ENCODE assay signal across 1 cellular context in the genomic region with DNA sequence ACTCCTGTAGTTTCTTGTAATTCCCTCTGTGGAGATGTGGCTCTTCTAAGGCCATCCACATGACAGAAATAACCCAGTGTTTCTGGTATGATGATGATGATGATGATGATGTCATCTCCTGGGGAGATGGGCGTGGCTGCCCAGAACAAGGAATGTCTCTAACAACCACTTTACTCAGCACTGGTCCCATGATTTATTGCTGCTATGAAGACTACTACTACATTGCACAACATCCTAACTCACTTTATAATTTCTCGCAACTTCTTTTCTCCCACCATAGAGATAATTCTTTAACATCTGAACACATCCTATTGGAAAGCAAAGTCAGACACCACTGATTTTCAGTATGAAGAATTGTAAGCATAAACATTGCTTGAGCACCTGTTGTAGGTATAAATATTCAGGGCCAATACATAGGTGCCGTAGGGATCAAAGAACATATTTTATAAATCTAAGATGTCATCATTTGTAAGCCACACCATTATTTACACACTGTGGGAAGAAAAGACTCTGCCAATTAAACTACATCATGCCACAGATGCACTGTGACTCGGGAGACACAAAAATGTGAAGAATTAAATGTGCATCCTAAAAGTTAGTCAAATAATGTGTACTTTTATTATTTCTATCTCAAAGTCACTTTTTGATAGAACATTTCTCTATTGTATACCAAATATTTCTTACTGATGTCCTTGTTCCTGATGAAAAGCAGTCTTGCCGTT.
TF ChIP-seq lines count a peak whose summit lies in the region.

No MANE protein-coding gene starts in this region.

TF ChIP-seq in A549, 52 proteins besides CTCF, POLR2A, EP300 and RAD21 (continued from another document):
- TF ChIP-seq, protein P1, sequence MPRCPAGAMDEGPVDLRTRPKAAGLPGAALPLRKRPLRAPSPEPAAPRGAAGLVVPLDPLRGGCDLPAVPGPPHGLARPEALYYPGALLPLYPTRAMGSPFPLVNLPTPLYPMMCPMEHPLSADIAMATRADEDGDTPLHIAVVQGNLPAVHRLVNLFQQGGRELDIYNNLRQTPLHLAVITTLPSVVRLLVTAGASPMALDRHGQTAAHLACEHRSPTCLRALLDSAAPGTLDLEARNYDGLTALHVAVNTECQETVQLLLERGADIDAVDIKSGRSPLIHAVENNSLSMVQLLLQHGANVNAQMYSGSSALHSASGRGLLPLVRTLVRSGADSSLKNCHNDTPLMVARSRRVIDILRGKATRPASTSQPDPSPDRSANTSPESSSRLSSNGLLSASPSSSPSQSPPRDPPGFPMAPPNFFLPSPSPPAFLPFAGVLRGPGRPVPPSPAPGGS (IDR thresholded peaks at IDR 0.05) = no peak
- TF ChIP-seq POLR2AphosphoS2 (conservative IDR thresholded peaks at IDR 0.05; ENCODE audit: low read length) (no peak), NR3C1 (IDR thresholded peaks at IDR 0.05) (no peak)
TF ChIP-seq in A549: peak in this region for 2.
